ENCODE assay signal across 19 cellular contexts in the genomic region with DNA sequence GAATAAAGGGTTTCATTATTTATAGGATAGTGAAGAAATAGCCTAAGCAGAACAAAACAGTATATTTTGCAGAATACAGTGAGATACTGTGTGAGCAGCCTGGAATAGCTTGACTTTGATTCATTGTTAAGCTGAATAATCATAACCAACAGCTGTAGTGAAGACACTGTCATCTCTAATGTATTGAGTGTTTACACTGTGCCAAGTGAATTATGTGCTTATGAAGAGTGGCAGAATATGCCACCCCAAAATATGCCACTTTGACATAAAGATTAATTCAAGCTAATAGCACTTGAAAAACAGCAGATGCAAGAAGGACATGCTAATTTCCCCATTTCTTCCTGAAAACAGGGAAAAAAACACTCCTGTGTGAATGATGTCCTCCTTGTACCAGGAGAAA. TPM values are rescaled to one million over a fixed set of nuclear protein-coding genes. Genes with fewer than 3 reads are reported as not detected.
DNase-seq lines count a peak whose midpoint lies in the region; ATAC-seq lines count a peak whose summit lies in the region.
"Had no signal": no experiment of that assay in that cellular context is flagged by ENCODE, and none has a peak within 500 bp of the region (broad histone marks: within the 10 kb centered on the region; RNA-seq: fewer than 3 reads in every experiment).

No MANE protein-coding gene starts in this region.

- H3K9ac ChIP-seq in mesendoderm (ENCODE audit: low read length) = no peak overlapping the region
- H3K9ac ChIP-seq: SK-N-SH had no signal

- no peak overlapping the region for H3K4me2 ChIP-seq in mesendoderm (ENCODE audit: low read length)
- H3K4me2 ChIP-seq: PC-9, SK-N-SH had no signal

- H3K79me2 ChIP-seq in mesendoderm (ENCODE audit: control insufficient read depth, insufficient read depth, low read length) = no peaks in the 10 kb centered on the region

- no peak overlapping the region for H3K18ac ChIP-seq in mesendoderm (ENCODE audit: low read length)

- H3K4me3 ChIP-seq in mesendoderm (ENCODE audit: low read length) = no peak overlapping the region
- H3K4me3 ChIP-seq: PC-9 had no signal

- no peak overlapping the region for H3K27ac ChIP-seq in mesendoderm (ENCODE audit: low read depth, low read length)
- H3K27ac ChIP-seq: PC-9 had no signal

- no peaks in the 10 kb centered on the region for H3K79me1 ChIP-seq in mesendoderm (ENCODE audit: low read length)

- H4K5ac ChIP-seq in mesendoderm (ENCODE audit: low read length) = no peak overlapping the region

- no peaks in the 10 kb centered on the region for H3K27me3 ChIP-seq in mesendoderm (ENCODE audit: insufficient read depth, low read length, poor library complexity)
- H3K27me3 ChIP-seq: BE2C had no signal

- no peak overlapping the region for H2BK120ac ChIP-seq in mesendoderm (ENCODE audit: low read depth, low read length)

- DNase-seq in NCI-H1105 (lab: John Stamatoyannopoulos, UW) (peak; percentile 85), NCI-H1694 (lab: John Stamatoyannopoulos, UW) (peak; percentile 11), NCI-H69 (lab: John Stamatoyannopoulos, UW) (peak; percentile 6), mesendoderm (no peak), H4 (ENCODE audit: low spot score) (no peak)
- DNase-seq: BE2C, H7, Karpas-422, MV-4-11, NCI-H1436 treated with DMSO at 0.1 percent for 48 hours, NCI-H2081, NCI-H446 treated with DMSO at 0.1 percent for 48 hours, PC-9, RPMI8226, SIG-M5, SK-N-SH had no signal

- no peak overlapping the region for H3K23ac ChIP-seq in mesendoderm (ENCODE audit: low read length)

- no peak overlapping the region for H2AK5ac ChIP-seq in mesendoderm (ENCODE audit: low read length)

- H4K8ac ChIP-seq in mesendoderm (ENCODE audit: low read depth, low read length) = no peak overlapping the region

- no peak overlapping the region for H3K4ac ChIP-seq in mesendoderm (ENCODE audit: low read depth, low read length)

- H3K56ac ChIP-seq in mesendoderm (ENCODE audit: low read length) = no peak overlapping the region

- H2BK5ac ChIP-seq in mesendoderm (ENCODE audit: low read length) = no peak overlapping the region

- H2BK15ac ChIP-seq in mesendoderm (replicated peaks; ENCODE audit: low read depth) = peak overlapping the region; percentile 92

- H3K4me1 ChIP-seq in mesendoderm (ENCODE audit: control insufficient read depth, low read depth, low read length) = no peaks in the 10 kb centered on the region
- H3K4me1 ChIP-seq: BE2C had no signal

- H3K36me3 ChIP-seq in mesendoderm (ENCODE audit: control insufficient read depth, insufficient read depth, low read length) = no peaks in the 10 kb centered on the region
- H3K36me3 ChIP-seq: BE2C had no signal

- ATAC-seq in GM18861 (IDR thresholded peaks at IDR 0.05; ENCODE audit: unreplicated experiment) (no peak), HG02884 (IDR thresholded peaks at IDR 0.05; ENCODE audit: unreplicated experiment) (no peak)

RNA-seq across cellular contexts. Expression of gene LRFN5, which starts 48.1 kb away (rescaled TPM):
- 10.5 TPM for polyA plus RNA-seq in mesendoderm (2013, experiment 1 of 2)
- polyA plus RNA-seq in mesendoderm (2013, experiment 2 of 2) = 9.9 TPM
- total RNA-seq in H4 (2014; rRNA removed; shearing (Covaris generic)) = 0.29 TPM in 1 of 2 replicates, not detected in the other
- total RNA-seq: PC-9; T-helper 2 cell treated with Interferon-gamma antibody and Interleukin-4, amounts not matched to agents 100 ng/mL and 5 ng/mL, for 36 hours had no signal
- polyA plus RNA-seq: SK-N-SH had no signal

Comparison
In these comparisons a context has a peak if more than half of its experiments do, and no peak if none do; other contexts are left out.
1. DNase-seq: peak in NCI-H1105 (single experiment), NCI-H1694 (single experiment) and NCI-H69 (single experiment); none in mesendoderm (single experiment) and H4 (single experiment).